16 cellular contexts compared by ENCODE assay signal in the genomic region with DNA sequence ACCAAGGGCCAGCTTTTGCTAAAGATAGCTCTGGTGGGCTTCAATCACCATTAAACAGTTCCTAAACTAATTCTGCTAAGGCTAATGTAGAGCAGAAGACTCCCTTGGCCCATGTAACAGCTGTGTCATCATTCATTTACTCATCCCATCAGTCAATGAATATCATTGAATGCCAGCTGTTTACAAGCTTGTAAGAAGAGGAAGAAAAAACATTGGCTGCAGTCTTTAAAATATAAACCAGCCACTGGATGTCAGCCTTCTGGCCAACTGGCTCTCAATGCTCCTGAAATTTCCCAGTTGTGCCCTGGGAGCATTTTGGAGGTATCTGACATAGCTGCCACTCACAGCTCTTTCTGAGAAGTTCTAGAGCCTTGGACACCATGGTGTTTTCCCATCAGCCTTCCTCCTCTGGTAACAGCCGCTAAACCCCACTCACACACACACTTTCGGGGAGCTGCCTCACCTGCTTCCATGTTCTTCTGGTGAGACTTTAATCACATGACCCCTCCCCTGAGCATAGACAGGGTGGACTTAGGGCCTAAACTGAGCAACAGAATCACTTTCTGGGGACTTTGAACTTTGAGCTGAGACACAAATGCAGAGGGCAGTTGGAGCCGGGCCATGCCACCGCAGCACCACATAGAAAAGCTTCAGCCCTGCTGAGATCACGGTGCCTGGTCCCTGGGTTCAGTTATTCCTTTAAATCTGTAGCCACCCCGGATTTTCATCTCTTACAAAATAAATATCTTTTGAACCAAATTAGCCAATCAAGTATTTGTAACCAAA. TPM values are rescaled to one million over a fixed set of nuclear protein-coding genes. Genes with fewer than 3 reads are reported as not detected.
DNase-seq lines count a peak whose midpoint lies in the region; ATAC-seq, FAIRE-seq and TF ChIP-seq lines count a peak whose summit lies in the region.
"Had no signal": no experiment of that assay in that cellular context is flagged by ENCODE, and none has a peak within 500 bp of the region (broad histone marks: within the 10 kb centered on the region; RNA-seq: fewer than 3 reads in every experiment).

No MANE protein-coding gene starts in this region.

- H3K9ac ChIP-seq in kidney (ENCODE audit: low read length in 2 of 2): no peak overlapping the region

- POLR2A ChIA-PET in HEK293T (lab: Yijun Ruan, JAX): interaction anchor here (1.1 kb wide), 1 partner anchor 18 kb away, joined by 5 read pairs; a partner anchor contains a TSS

- DNase-seq in HEK293T (ENCODE audit: extremely low spot score): no peak
- DNase-seq in SK-MEL-5 (ENCODE audit: low read depth, low spot score): peak; percentile 18
- no peak for DNase-seq in kidney
- no peak for DNase-seq in activated T-cell treated with anti-CD3 and anti-CD28 coated beads, Interleukin-2, amount 50 U/mL, for 24 hours
- DNase-seq in activated naive CD4-positive, alpha-beta T cell (lab: John Stamatoyannopoulos, UW): no peak
- DNase-seq: activated CD8-positive, alpha-beta T cell treated with anti-CD3 and anti-CD28 coated beads, Interleukin-2, amount 10 ng/mL, durations not matched to agents 7 days and 5 days; activated gamma-delta T cell treated with Interleukin-2 at 50 U/mL for 16 hours; body of pancreas; NCI-H1105; NCI-H526; SHP77 had no signal

- H3K4me3 Mint-ChIP-seq in activated T-cell treated with anti-CD3 and anti-CD28 coated beads, Interleukin-2, amount 50 U/mL, for 24 hours: no peak overlapping the region
- H3K4me3 Mint-ChIP-seq: activated CD8-positive, alpha-beta T cell treated with anti-CD3 and anti-CD28 coated beads, Interleukin-2, amount 10 ng/mL, durations not matched to agents 7 days and 5 days had no signal

- no peaks in the 10 kb centered on the region for H3K9me3 Mint-ChIP-seq in activated T-cell treated with anti-CD3 and anti-CD28 coated beads, Interleukin-2, amount 50 U/mL, for 24 hours

- in situ Hi-C loops in SK-MEL-5 (cut with HindIII; ENCODE audit: low pct_unique_long_range_greater_than_20kb, low sequenced_read_pairs): no loop called here

- CTCF ChIA-PET in HEK293T (lab: Yijun Ruan, JAX): interaction anchor here (1.5 kb wide), 1 partner anchor 9 kb away, joined by 6 read pairs; no protein-coding TSS in a partner anchor

- TF ChIP-seq CTCF in 22Rv1 (IDR thresholded peaks at IDR 0.05): 0 out of 2 replicates have a peak, but pooled peaks have one; percentile 8
- no peak for TF ChIP-seq CTCF in kidney (IDR thresholded peaks at IDR 0.05; ENCODE audit: borderline replicate concordance, extremely low read depth, insufficient read depth)

- H3K27ac Mint-ChIP-seq in activated T-cell treated with anti-CD3 and anti-CD28 coated beads, Interleukin-2, amount 50 U/mL, for 24 hours: no peak overlapping the region
- H3K27ac Mint-ChIP-seq: activated CD8-positive, alpha-beta T cell treated with anti-CD3 and anti-CD28 coated beads, Interleukin-2, amount 10 ng/mL, durations not matched to agents 7 days and 5 days had no signal

- peaks cover 9% of the 10 kb centered on the region for H3K4me1 Mint-ChIP-seq in activated T-cell treated with anti-CD3 and anti-CD28 coated beads, Interleukin-2, amount 50 U/mL, for 24 hours (ENCODE audit: low read depth)

- ATAC-seq in HG03135 (IDR thresholded peaks at IDR 0.05; ENCODE audit: unreplicated experiment) (no peak), GM18505 (IDR thresholded peaks at IDR 0.05; ENCODE audit: unreplicated experiment) (no peak)
- ATAC-seq: activated CD8-positive, alpha-beta T cell treated with anti-CD3 and anti-CD28 coated beads, Interleukin-2, amount 10 ng/mL, durations not matched to agents 7 days and 5 days; body of pancreas had no signal

- no peaks in the 10 kb centered on the region for H3K9me3 ChIP-seq in kidney (ENCODE audit: control insufficient read depth in 1 of 2, low read length in 2 of 2)
- H3K9me3 ChIP-seq: body of pancreas, prostate gland had no signal

- H3K27ac ChIP-seq in 22Rv1: no peak overlapping the region
- H3K27ac ChIP-seq in kidney (ENCODE audit: low read depth in 2 of 2, low read length in 2 of 2): peak overlapping the region; percentile 65 to 72
- H3K27ac ChIP-seq: body of pancreas, prostate gland had no signal

- H3K4me3 ChIP-seq in kidney (ENCODE audit: low read length in 2 of 2): peak overlapping the region in 1 of 2 donors; percentile 18
- H3K4me3 ChIP-seq: body of pancreas, prostate gland had no signal

- peaks cover 0 to 3% of the 10 kb centered on the region in 2 donors for H3K4me1 ChIP-seq in kidney (ENCODE audit: control insufficient read depth in 1 of 2, insufficient read depth in 1 of 2, low read depth in 1 of 2, low read length in 2 of 2)
- H3K4me1 ChIP-seq: prostate gland had no signal

- no peaks in the 10 kb centered on the region for H3K36me3 ChIP-seq in kidney (ENCODE audit: control insufficient read depth in 1 of 2, insufficient read depth in 2 of 2, low read length in 2 of 2)
- H3K36me3 ChIP-seq: prostate gland had no signal

- intact Hi-C loops in kidney (cut with DNase I): no loop called here

- H3K27me3 Mint-ChIP-seq in activated T-cell treated with anti-CD3 and anti-CD28 coated beads, Interleukin-2, amount 50 U/mL, for 24 hours: peaks cover 15% of the 10 kb centered on the region

- FAIRE-seq in kidney (lab: Jason Lieb, UNC): no peak
- FAIRE-seq: TTC549 had no signal

- TF ChIP-seq POLR2A in GM18505 (IDR thresholded peaks at IDR 0.05; ENCODE audit: borderline replicate concordance, extremely low read depth, insufficient read depth, insufficient read length): no peak

- H3K36me3 Mint-ChIP-seq in activated T-cell treated with anti-CD3 and anti-CD28 coated beads, Interleukin-2, amount 50 U/mL, for 24 hours (ENCODE audit: low read depth): no peaks in the 10 kb centered on the region

TF ChIP-seq in HEK293T, 16 proteins besides CTCF, POLR2A, EP300 and RAD21:
- TF ChIP-seq, protein P1, sequence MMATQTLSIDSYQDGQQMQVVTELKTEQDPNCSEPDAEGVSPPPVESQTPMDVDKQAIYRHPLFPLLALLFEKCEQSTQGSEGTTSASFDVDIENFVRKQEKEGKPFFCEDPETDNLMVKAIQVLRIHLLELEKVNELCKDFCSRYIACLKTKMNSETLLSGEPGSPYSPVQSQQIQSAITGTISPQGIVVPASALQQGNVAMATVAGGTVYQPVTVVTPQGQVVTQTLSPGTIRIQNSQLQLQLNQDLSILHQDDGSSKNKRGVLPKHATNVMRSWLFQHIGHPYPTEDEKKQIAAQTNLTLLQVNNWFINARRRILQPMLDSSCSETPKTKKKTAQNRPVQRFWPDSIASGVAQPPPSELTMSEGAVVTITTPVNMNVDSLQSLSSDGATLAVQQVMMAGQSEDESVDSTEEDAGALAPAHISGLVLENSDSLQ (IDR thresholded peaks at IDR 0.05): peak; percentile 32
- no peak for TF ChIP-seq FOXA1 (IDR thresholded peaks at IDR 0.05)

RNA-seq across cellular contexts. Expression of a gene that starts 18.2 kb away (rescaled TPM):
- total RNA-seq in SK-MEL-5 (2014; rRNA removed; shearing (Covaris generic)): 5.1 and 5.4 TPM in 2 replicates
- 3.6 and 6.1 TPM in 2 replicates for polyA plus RNA-seq in SK-MEL-5 (2015; cell fraction: cytosol; rRNA removed)
- 3.7 and 3.9 TPM in 2 replicates for polyA plus RNA-seq in SK-MEL-5 (2015; cell fraction: nucleus; rRNA removed)
- 8.3 TPM for total RNA-seq in kidney
- 1.0 TPM for polyA plus RNA-seq in kidney (ENCODE audit: insufficient read depth, low read depth, low replicate concordance)
